In the genomic region with DNA sequence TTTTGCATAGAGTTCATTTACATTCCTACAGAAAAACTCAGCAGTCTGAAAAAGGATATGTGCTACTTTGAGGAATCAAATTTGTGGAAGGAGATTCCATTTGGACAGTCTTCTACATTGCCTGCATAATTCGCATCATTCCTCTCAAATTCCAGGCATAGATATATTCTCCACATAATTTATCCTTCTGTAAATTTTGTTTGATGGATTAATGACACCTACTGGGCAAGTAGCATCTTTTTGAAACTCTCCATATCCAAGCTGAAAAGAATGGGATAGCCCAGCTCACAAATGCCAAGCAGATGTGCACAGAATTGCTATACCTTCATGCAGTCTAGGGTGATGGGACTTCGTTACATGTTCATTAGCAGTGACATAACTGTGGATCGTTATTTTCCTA, we compare ENCODE assay signal across 19 cellular contexts.
"Had no signal": no experiment of that assay in that cellular context is flagged by ENCODE, and none has a peak within 500 bp of the region (broad histone marks: within the 10 kb centered on the region; RNA-seq: fewer than 3 reads in every experiment).

No MANE protein-coding gene starts in this region.

- H3K4me3 Mint-ChIP-seq: dendritic cell treated with granulocyte-macrophage colony-stimulating factor and Interleukin-4, amounts not matched to agents 40 ng/mL and 50 ng/mL, for 4 days; effector memory CD8-positive, alpha-beta T cell; naive thymus-derived CD4-positive, alpha-beta T cell; nephron progenitor cell; type B pancreatic cell had no signal

- DNase-seq: effector memory CD8-positive, alpha-beta T cell; foreskin fibroblast; glutamatergic neuron; islet precursor cell; mammary epithelial cell; naive thymus-derived CD4-positive, alpha-beta T cell; nephron progenitor cell; psoas muscle; retina; stimulated activated naive CD4-positive, alpha-beta T cell; stomach; substantia nigra had no signal

- ATAC-seq: effector memory CD8-positive, alpha-beta T cell; gastroesophageal sphincter; left lobe of liver; naive thymus-derived CD4-positive, alpha-beta T cell; psoas muscle; sciatic nerve had no signal

- H3K4me1 Mint-ChIP-seq: naive thymus-derived CD4-positive, alpha-beta T cell had no signal

- H3K36me3 Mint-ChIP-seq: naive thymus-derived CD4-positive, alpha-beta T cell had no signal

- H3K4me3 ChIP-seq: esophagus muscularis mucosa, gastroesophageal sphincter, psoas muscle, skin epidermis, stomach had no signal

- H3K27me3 Mint-ChIP-seq: dendritic cell treated with granulocyte-macrophage colony-stimulating factor and Interleukin-4, amounts not matched to agents 40 ng/mL and 50 ng/mL, for 4 days; naive thymus-derived CD4-positive, alpha-beta T cell; type B pancreatic cell had no signal

- H3K27ac Mint-ChIP-seq: dendritic cell treated with granulocyte-macrophage colony-stimulating factor and Interleukin-4, amounts not matched to agents 40 ng/mL and 50 ng/mL, for 4 days; effector memory CD8-positive, alpha-beta T cell; naive thymus-derived CD4-positive, alpha-beta T cell; nephron progenitor cell; type B pancreatic cell had no signal

- H3K9me3 Mint-ChIP-seq: dendritic cell treated with granulocyte-macrophage colony-stimulating factor and Interleukin-4, amounts not matched to agents 40 ng/mL and 50 ng/mL, for 4 days; effector memory CD8-positive, alpha-beta T cell; naive thymus-derived CD4-positive, alpha-beta T cell; nephron progenitor cell; type B pancreatic cell had no signal
